Comparison of ENCODE assay signal across 18 cellular contexts in genomic region chr1:55048453-55049270, GRCh38. TPM values are rescaled to one million over a fixed set of nuclear protein-coding genes. Genes with fewer than 3 reads are reported as not detected.
DNase-seq lines count a peak whose midpoint lies in the region; ATAC-seq and TF ChIP-seq lines count a peak whose summit lies in the region.
"Had no signal": no experiment of that assay in that cellular context is flagged by ENCODE, and none has a peak within 500 bp of the region (broad histone marks: within the 10 kb centered on the region; RNA-seq: fewer than 3 reads in every experiment).

No MANE protein-coding gene starts in this region.

- no peaks in the 10 kb centered on the region for H3K9me3 ChIP-seq in WERI-Rb-1 (ENCODE audit: severe bottlenecking)

- no peak overlapping the region for H3K4me3 ChIP-seq in WERI-Rb-1 (ENCODE audit: low read depth, low read length)

- no peak overlapping the region for H3K27ac ChIP-seq in WERI-Rb-1

- TF ChIP-seq CTCF in WERI-Rb-1 (IDR thresholded peaks at IDR 0.05; ENCODE audit: low read depth, low read length), result no peak

- no peaks in the 10 kb centered on the region for H3K36me3 ChIP-seq in WERI-Rb-1

- ATAC-seq in GM21381 (IDR thresholded peaks at IDR 0.05; ENCODE audit: unreplicated experiment), result no peak

- DNase-seq in D341Med (ENCODE audit: low spot score) (peak; percentile 66), NCI-H524 (lab: John Stamatoyannopoulos, UW) (peak; percentile 68 to 89), WERI-Rb-1 (peak; percentile 67), myocyte (ENCODE audit: low read depth) (peak; percentile 22), amygdala (lab: John Stamatoyannopoulos, UW) (no peak), NCI-H345 treated with DMSO at 0.1 percent for 48 hours (lab: John Stamatoyannopoulos, UW; ENCODE audit: unreplicated experiment) (no peak)
- DNase-seq: AML-193; Calu3; CD4-positive, alpha-beta T cell; HCEC 1CT; MV-4-11; NCI-H146; NCI-H2081 treated with DMSO at 0.1 percent for 48 hours; NCI-H2227 treated with DMSO at 0.1 percent for 48 hours; NCI-H748 treated with DMSO at 0.1 percent for 48 hours; SW 1271 had no signal

- no peaks in the 10 kb centered on the region for H3K27me3 ChIP-seq in WERI-Rb-1 (ENCODE audit: insufficient read depth, low read depth, severe bottlenecking)

RNA-seq across cellular contexts. Expression of gene PCSK9, which starts 9.3 kb away (rescaled TPM):
- total RNA-seq in myocyte, result 1.2 and 8.8 TPM in 2 replicates
- 1.9 TPM for polyA plus RNA-seq in myocyte (2012)
- total RNA-seq: CD4-positive, alpha-beta T cell had no signal
- polyA plus RNA-seq: IgD-negative memory B cell had no signal

RNA-seq across cellular contexts. Expression of gene BSND, which starts 49.9 kb away (rescaled TPM):
- total RNA-seq in myocyte, result not detected in 2 replicates
- polyA plus RNA-seq in myocyte (2012), result 0.01 TPM
- total RNA-seq: Calu3; CD4-positive, alpha-beta T cell had no signal
- polyA plus RNA-seq: IgD-negative memory B cell had no signal

Comparison
In these comparisons a context has a peak if more than half of its experiments do, and no peak if none do; other contexts are left out.
1. DNase-seq: peak in D341Med (single experiment), NCI-H524 (2 of 2), WERI-Rb-1 (single experiment) and myocyte (single experiment); none in amygdala (0 of 56) and NCI-H345 treated with DMSO at 0.1 percent for 48 hours (single experiment).